Comparison of ENCODE assay signal across 9 cellular contexts in genomic region chr4:6658635-6659075, GRCh38. TPM values are rescaled to one million over a fixed set of nuclear protein-coding genes. Genes with fewer than 3 reads are reported as not detected.
DNase-seq lines count a peak whose midpoint lies in the region; ATAC-seq and TF ChIP-seq lines count a peak whose summit lies in the region.
"Had no signal": no experiment of that assay in that cellular context is flagged by ENCODE, and none has a peak within 500 bp of the region (broad histone marks: within the 10 kb centered on the region; RNA-seq: fewer than 3 reads in every experiment).

No MANE protein-coding gene starts in this region.

- peaks cover 7% of the 10 kb centered on the region for H3K4me1 ChIP-seq in ACC112 (ENCODE audit: control insufficient read depth, insufficient read depth, low read length, unreplicated experiment)
- H3K4me1 ChIP-seq in left lung, result peaks cover 0 to 11% of the 10 kb centered on the region in 2 donors

- H3K27ac ChIP-seq in ACC112 (ENCODE audit: low read depth, low read length) (no peak overlapping the region), left lung (peak overlapping the region in 1 of 2 donors; percentile 34)
- H3K27ac ChIP-seq: C4-2B had no signal

- no peaks in the 10 kb centered on the region for H3K9me3 ChIP-seq in left lung

- H3K4me3 ChIP-seq in ACC112 (ENCODE audit: low read depth, low read length) (peak overlapping the region; percentile 70), left lung (peak overlapping the region; percentile 10 to 30)

- intact Hi-C loops in left lung (cut with DNase I), result no loop called here

- no peaks in the 10 kb centered on the region for H3K9me3 Mint-ChIP-seq in central memory CD8-positive, alpha-beta T cell

- peaks cover 3% of the 10 kb centered on the region; the same call in 1 of the 2 replicates for H3K27me3 ChIP-seq in ACC112 (ENCODE audit: insufficient read depth, low read length)
- peaks cover 10 to 48% of the 10 kb centered on the region in 2 donors for H3K27me3 ChIP-seq in left lung

- peak overlapping the region; percentile 66 for H3K4me3 Mint-ChIP-seq in central memory CD8-positive, alpha-beta T cell

- TF ChIP-seq CTCF in left lung (IDR thresholded peaks at IDR 0.05), result no peak

- H3K4me1 Mint-ChIP-seq in central memory CD8-positive, alpha-beta T cell, result no peaks in the 10 kb centered on the region

- ATAC-seq in central memory CD8-positive, alpha-beta T cell (replicated peaks; ENCODE audit: extremely low read depth, poor library complexity, severe bottlenecking), result peak; percentile 92
- ATAC-seq in left lung (peak; percentile 84), HG03097 (IDR thresholded peaks at IDR 0.05; ENCODE audit: low FRiP score, unreplicated experiment) (no peak)

- no peaks in the 10 kb centered on the region for H3K79me2 ChIP-seq in ACC112 (ENCODE audit: control insufficient read depth, insufficient read depth, low read length, unreplicated experiment)

- H2AFZ ChIP-seq in ACC112 (ENCODE audit: low read length, unreplicated experiment), result peak overlapping the region; percentile 51

- H3K36me3 ChIP-seq in ACC112 (ENCODE audit: insufficient read depth, low read length) (no peaks in the 10 kb centered on the region), left lung (no peaks in the 10 kb centered on the region)

- H3K36me3 Mint-ChIP-seq in central memory CD8-positive, alpha-beta T cell (ENCODE audit: insufficient read depth), result peaks cover 2% of the 10 kb centered on the region

- DNase-seq in T-helper 22 cell (ENCODE audit: low read depth), result peak; percentile 27
- peak; percentile 33 to 37 for DNase-seq in central memory CD8-positive, alpha-beta T cell (ENCODE audit: low spot score in 2 of 2)
- DNase-seq in left lung, result peak; percentile 46 to 87
- peak; percentile 14 to 30 for DNase-seq in stimulated activated CD8-positive, alpha-beta memory T cell treated with anti-CD3 and anti-CD28 coated beads, Interleukin-4, amount 100 ng/mL, for 4 hours (ENCODE audit: low read depth in 2 of 2, low spot score in 1 of 2)
- DNase-seq in amniotic stem cell (lab: John Stamatoyannopoulos, UW), result no peak
- no peak for DNase-seq in NCI-H1092 (lab: John Stamatoyannopoulos, UW)

- H3K27ac Mint-ChIP-seq in central memory CD8-positive, alpha-beta T cell (ENCODE audit: low read depth), result no peak overlapping the region

- peaks cover 11% of the 10 kb centered on the region for H3K27me3 Mint-ChIP-seq in central memory CD8-positive, alpha-beta T cell

RNA-seq across cellular contexts. Expression of gene MRFAP1, which starts 18.2 kb away (rescaled TPM):
- 100 to 1,000 TPM; 256 to 273 TPM for total RNA-seq in left lung

RNA-seq across cellular contexts. Expression of gene S100P, which starts 35.0 kb away (rescaled TPM):
- 10 to 100 TPM in 1 of 2 donors, 1 to 10 TPM in 1; 5.9 to 85.0 TPM for total RNA-seq in left lung

RNA-seq across cellular contexts. Expression of gene MRFAP1L1, which starts 51.0 kb away (rescaled TPM):
- total RNA-seq in left lung, result 10 to 100 TPM; 43.3 to 46.2 TPM

RNA-seq across cellular contexts. Expression of gene BLOC1S4, which starts 57.3 kb away (rescaled TPM):
- 10 to 100 TPM; 10.8 to 11.1 TPM for total RNA-seq in left lung

Comparison
In these comparisons a context has a peak if more than half of its experiments do, and no peak if none do; other contexts are left out.
1. DNase-seq: peak in T-helper 22 cell (single experiment), central memory CD8-positive, alpha-beta T cell (2 of 2), left lung (2 of 2) and stimulated activated CD8-positive, alpha-beta memory T cell treated with anti-CD3 and anti-CD28 coated beads, Interleukin-4, amount 100 ng/mL, for 4 hours (2 of 2); none in amniotic stem cell (single experiment) and NCI-H1092 (single experiment).